In the genomic region with DNA sequence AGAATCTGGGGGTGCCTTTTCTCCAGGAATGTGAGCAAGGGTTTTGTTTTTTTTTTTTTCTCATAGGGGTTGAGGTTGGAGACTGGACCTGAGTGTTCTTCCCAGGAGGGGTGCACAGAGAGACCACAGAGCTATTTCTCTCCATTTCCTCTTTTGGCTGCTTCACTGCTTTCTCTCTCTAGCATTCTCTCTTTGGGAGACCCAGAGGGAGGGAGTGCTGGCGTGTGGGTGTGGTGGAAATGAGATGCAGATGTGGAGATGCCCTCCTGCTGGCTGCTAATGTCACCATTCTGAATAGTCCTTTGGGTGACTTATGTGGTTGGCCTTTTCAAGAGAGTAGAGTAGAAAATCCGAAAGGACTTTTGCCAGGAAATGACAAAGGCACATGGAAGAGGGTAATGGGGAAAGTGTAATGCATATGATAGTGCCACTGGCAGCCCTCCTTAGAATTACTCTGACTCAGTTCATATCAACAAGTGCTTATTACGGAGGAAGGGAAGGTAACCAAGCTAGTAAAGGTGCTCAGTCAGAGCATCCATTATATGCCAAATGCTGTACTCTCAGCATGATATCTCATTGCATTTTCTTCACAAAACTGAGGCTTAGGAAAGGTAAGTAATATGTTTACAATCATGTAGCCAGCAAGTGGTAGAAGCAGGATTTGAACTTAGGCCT, we compare ENCODE assay signal across 1 cellular context.
TF ChIP-seq lines count a peak whose summit lies in the region.

No MANE protein-coding gene starts in this region.

TF ChIP-seq in GM23338, 12 proteins besides CTCF, POLR2A, EP300 and RAD21 (continued from another document):
- TF ChIP-seq, protein P1, sequence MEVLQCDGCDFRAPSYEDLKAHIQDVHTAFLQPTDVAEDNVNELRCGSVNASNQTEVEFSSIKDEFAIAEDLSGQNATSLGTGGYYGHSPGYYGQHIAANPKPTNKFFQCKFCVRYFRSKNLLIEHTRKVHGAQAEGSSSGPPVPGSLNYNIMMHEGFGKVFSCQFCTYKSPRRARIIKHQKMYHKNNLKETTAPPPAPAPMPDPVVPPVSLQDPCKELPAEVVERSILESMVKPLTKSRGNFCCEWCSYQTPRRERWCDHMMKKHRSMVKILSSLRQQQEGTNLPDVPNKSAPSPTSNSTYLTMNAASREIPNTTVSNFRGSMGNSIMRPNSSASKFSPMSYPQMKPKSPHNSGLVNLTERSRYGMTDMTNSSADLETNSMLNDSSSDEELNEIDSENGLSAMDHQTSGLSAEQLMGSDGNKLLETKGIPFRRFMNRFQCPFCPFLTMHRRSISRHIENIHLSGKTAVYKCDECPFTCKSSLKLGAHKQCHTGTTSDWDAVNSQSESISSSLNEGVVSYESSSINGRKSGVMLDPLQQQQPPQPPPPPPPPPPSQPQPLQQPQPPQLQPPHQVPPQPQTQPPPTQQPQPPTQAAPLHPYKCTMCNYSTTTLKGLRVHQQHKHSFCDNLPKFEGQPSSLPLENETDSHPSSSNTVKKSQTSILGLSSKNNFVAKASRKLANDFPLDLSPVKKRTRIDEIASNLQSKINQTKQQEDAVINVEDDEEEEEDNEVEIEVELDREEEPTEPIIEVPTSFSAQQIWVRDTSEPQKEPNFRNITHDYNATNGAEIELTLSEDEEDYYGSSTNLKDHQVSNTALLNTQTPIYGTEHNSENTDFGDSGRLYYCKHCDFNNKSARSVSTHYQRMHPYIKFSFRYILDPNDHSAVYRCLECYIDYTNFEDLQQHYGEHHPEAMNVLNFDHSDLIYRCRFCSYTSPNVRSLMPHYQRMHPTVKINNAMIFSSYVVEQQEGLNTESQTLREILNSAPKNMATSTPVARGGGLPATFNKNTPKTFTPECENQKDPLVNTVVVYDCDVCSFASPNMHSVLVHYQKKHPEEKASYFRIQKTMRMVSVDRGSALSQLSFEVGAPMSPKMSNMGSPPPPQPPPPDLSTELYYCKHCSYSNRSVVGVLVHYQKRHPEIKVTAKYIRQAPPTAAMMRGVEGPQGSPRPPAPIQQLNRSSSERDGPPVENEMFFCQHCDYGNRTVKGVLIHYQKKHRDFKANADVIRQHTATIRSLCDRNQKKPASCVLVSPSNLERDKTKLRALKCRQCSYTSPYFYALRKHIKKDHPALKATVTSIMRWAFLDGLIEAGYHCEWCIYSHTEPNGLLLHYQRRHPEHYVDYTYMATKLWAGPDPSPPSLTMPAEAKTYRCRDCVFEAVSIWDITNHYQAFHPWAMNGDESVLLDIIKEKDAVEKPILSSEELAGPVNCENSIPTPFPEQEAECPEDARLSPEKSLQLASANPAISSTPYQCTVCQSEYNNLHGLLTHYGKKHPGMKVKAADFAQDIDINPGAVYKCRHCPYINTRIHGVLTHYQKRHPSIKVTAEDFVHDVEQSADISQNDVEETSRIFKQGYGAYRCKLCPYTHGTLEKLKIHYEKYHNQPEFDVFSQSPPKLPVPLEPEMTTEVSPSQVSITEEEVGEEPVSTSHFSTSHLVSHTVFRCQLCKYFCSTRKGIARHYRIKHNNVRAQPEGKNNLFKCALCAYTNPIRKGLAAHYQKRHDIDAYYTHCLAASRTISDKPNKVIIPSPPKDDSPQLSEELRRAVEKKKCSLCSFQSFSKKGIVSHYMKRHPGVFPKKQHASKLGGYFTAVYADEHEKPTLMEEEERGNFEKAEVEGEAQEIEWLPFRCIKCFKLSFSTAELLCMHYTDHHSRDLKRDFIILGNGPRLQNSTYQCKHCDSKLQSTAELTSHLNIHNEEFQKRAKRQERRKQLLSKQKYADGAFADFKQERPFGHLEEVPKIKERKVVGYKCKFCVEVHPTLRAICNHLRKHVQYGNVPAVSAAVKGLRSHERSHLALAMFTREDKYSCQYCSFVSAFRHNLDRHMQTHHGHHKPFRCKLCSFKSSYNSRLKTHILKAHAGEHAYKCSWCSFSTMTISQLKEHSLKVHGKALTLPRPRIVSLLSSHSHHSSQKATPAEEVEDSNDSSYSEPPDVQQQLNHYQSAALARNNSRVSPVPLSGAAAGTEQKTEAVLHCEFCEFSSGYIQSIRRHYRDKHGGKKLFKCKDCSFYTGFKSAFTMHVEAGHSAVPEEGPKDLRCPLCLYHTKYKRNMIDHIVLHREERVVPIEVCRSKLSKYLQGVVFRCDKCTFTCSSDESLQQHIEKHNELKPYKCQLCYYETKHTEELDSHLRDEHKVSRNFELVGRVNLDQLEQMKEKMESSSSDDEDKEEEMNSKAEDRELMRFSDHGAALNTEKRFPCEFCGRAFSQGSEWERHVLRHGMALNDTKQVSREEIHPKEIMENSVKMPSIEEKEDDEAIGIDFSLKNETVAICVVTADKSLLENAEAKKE (CRISPR knock-in tag; IDR thresholded peaks at IDR 0.05): no peak
- TF ChIP-seq ZNF331 (CRISPR knock-in tag; IDR thresholded peaks at IDR 0.05; ENCODE audit: low read depth) (no peak), POLR2AphosphoS5 (IDR thresholded peaks at IDR 0.05; ENCODE audit: low read depth) (no peak), JUNB (IDR thresholded peaks at IDR 0.05; ENCODE audit: unreplicated experiment) (no peak), CREB1 (CRISPR knock-in tag; IDR thresholded peaks at IDR 0.05; ENCODE audit: low read depth) (no peak)
- TF ChIP-seq, protein P2, sequence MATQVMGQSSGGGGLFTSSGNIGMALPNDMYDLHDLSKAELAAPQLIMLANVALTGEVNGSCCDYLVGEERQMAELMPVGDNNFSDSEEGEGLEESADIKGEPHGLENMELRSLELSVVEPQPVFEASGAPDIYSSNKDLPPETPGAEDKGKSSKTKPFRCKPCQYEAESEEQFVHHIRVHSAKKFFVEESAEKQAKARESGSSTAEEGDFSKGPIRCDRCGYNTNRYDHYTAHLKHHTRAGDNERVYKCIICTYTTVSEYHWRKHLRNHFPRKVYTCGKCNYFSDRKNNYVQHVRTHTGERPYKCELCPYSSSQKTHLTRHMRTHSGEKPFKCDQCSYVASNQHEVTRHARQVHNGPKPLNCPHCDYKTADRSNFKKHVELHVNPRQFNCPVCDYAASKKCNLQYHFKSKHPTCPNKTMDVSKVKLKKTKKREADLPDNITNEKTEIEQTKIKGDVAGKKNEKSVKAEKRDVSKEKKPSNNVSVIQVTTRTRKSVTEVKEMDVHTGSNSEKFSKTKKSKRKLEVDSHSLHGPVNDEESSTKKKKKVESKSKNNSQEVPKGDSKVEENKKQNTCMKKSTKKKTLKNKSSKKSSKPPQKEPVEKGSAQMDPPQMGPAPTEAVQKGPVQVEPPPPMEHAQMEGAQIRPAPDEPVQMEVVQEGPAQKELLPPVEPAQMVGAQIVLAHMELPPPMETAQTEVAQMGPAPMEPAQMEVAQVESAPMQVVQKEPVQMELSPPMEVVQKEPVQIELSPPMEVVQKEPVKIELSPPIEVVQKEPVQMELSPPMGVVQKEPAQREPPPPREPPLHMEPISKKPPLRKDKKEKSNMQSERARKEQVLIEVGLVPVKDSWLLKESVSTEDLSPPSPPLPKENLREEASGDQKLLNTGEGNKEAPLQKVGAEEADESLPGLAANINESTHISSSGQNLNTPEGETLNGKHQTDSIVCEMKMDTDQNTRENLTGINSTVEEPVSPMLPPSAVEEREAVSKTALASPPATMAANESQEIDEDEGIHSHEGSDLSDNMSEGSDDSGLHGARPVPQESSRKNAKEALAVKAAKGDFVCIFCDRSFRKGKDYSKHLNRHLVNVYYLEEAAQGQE (IDR thresholded peaks at IDR 0.05; ENCODE audit: unreplicated experiment): no peak
- TF ChIP-seq, protein P3, sequence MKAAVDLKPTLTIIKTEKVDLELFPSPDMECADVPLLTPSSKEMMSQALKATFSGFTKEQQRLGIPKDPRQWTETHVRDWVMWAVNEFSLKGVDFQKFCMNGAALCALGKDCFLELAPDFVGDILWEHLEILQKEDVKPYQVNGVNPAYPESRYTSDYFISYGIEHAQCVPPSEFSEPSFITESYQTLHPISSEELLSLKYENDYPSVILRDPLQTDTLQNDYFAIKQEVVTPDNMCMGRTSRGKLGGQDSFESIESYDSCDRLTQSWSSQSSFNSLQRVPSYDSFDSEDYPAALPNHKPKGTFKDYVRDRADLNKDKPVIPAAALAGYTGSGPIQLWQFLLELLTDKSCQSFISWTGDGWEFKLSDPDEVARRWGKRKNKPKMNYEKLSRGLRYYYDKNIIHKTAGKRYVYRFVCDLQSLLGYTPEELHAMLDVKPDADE (IDR thresholded peaks at IDR 0.05): no peak
TF ChIP-seq in GM23338: peak in this region for 0.
